In the genomic region with DNA sequence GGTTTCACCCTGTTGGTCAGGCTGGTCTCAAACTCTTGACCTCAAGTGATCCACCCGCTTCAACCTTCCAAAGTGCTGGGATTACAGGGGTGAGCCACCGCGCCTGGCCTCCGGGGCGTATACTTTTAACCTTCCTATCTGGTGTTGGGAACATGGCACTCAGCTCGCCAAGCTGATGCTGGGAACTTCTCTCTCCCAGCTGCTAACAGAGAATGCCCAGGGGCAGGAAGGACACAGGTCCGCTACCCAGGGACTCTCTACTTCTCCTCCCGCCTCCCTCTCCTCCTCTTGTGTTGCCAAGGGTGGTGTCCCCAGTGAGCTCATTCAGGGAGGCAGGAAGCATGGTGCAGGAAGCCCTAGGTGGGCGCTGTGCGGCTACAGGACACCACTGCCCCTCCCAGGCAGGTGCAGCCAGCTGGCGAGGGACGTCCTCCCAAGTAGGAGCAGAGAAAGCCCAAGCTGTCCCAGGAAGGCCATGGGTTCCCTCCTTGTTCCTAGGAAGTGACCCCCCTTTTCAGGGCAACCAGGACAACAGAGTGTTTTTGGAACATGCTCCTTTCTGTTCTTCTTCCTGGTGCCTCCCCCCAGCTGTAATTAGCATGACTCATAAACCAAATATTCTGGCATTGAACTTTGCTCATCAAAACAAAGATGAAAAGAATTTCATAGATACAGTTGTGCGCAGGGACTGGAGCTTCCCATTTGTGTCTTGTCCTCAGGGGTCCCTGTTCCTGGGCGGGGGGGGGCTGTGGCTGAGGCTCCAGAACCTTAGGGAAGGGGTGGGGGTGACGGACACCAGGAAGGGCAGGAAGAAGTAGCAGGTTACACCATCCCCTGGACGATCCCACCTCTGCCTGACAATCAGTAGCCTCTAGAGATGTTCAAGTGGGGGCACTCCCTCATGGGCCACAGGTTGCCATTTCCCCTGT, we compare ENCODE assay signal across 9 cellular contexts. TPM values are rescaled to one million over a fixed set of nuclear protein-coding genes. Genes with fewer than 3 reads are reported as not detected.
DNase-seq lines count a peak whose midpoint lies in the region; ATAC-seq and TF ChIP-seq lines count a peak whose summit lies in the region.
"Had no signal": no experiment of that assay in that cellular context is flagged by ENCODE, and none has a peak within 500 bp of the region (broad histone marks: within the 10 kb centered on the region; RNA-seq: fewer than 3 reads in every experiment).

No MANE protein-coding gene starts in this region.

- H3K4me3 ChIP-seq in spleen (peak overlapping the region; percentile 9 to 79 (median 40)), MM.1S (ENCODE audit: low read length) (no peak overlapping the region)

- peak overlapping the region in 7 of 8 donors; percentile 69 to 87 (median 79) for H3K27ac ChIP-seq in spleen
- H3K27ac ChIP-seq in MM.1S (ENCODE audit: low read length): no peak overlapping the region

- no peak for ATAC-seq in T-helper 17 cell
- ATAC-seq in HG03108 (IDR thresholded peaks at IDR 0.05; ENCODE audit: unreplicated experiment): no peak
- ATAC-seq in HG03159 (IDR thresholded peaks at IDR 0.05; ENCODE audit: unreplicated experiment): no peak

- H3K36me3 Mint-ChIP-seq in T-helper 17 cell (ENCODE audit: low read depth): peaks cover 3% of the 10 kb centered on the region

- H2AFZ ChIP-seq in MM.1S (ENCODE audit: low read length): no peak overlapping the region

- no peaks in the 10 kb centered on the region for H3K79me2 ChIP-seq in MM.1S (ENCODE audit: low read length)

- H3K9me2 ChIP-seq in MM.1S (replicated peaks; ENCODE audit: insufficient read depth, low read length): no peaks in the 10 kb centered on the region

- H3K4me3 Mint-ChIP-seq in T-helper 17 cell: peak overlapping the region; percentile 41

- 54 to 78% (median 67%) methylated on average over 14 to 16 of the region's 16 CpGs for WGBS in spleen, 5 donors

- H3K27me3 Mint-ChIP-seq in T-helper 17 cell: peaks cover 43% of the 10 kb centered on the region

- no peaks in the 10 kb centered on the region for H4K20me1 ChIP-seq in MM.1S (ENCODE audit: insufficient read depth, low read length)

- no peak overlapping the region for H3K9ac ChIP-seq in MM.1S (ENCODE audit: low read length)

- peak; percentile 75 for DNase-seq in H4 (ENCODE audit: low spot score)
- DNase-seq in T-helper 17 cell: no peak
- peak; percentile 77 for DNase-seq in cardiac septum (ENCODE audit: low spot score)
- DNase-seq in spleen: peak; percentile 76
- no peak for DNase-seq in MM.1S
- no peak for DNase-seq in NCI-H1694 treated with DMSO at 0.1 percent for 48 hours (lab: John Stamatoyannopoulos, UW)
- DNase-seq: NCI-H1694 had no signal

- no peaks in the 10 kb centered on the region for H3F3A ChIP-seq in MM.1S (ENCODE audit: insufficient read depth, low read length)

- intact Hi-C loops in cardiac septum (cut with DNase I): no loop called here
- intact Hi-C loops in spleen (cut with DNase I; ENCODE audit: low total_unique reads): no loop called here

- no peak for TF ChIP-seq CTCF in spleen (IDR thresholded peaks at IDR 0.05 in 8 of 11, conservative IDR thresholded peaks at IDR 0.05 in 3 of 11)
- TF ChIP-seq CTCF in MM.1S (IDR thresholded peaks at IDR 0.05; ENCODE audit: low read length): no peak

- peaks cover 0 to 89% (median 20%) of the 10 kb centered on the region in 7 donors for H3K27me3 ChIP-seq in spleen (replicated peaks in 1 of 7)
- peaks cover 97% of the 10 kb centered on the region for H3K27me3 ChIP-seq in MM.1S (replicated peaks; ENCODE audit: insufficient read depth, low read length)

- H3K4me1 ChIP-seq in spleen (peaks cover 0 to 70% (median 40%) of the 10 kb centered on the region in 6 donors), MM.1S (ENCODE audit: low read length) (no peaks in the 10 kb centered on the region)

- no peak overlapping the region for H3K4me2 ChIP-seq in MM.1S (ENCODE audit: low read depth, low read length)

- H3K36me3 ChIP-seq in spleen (no peaks in the 10 kb centered on the region), MM.1S (replicated peaks; ENCODE audit: insufficient read depth, low read length) (no peaks in the 10 kb centered on the region)

- H3K27ac Mint-ChIP-seq in T-helper 17 cell: no peak overlapping the region

- TF ChIP-seq POLR2A in spleen (IDR thresholded peaks at IDR 0.05): peak in 2 of 3 donors; percentile 22 to 38

- H3K4me1 Mint-ChIP-seq in T-helper 17 cell: peaks cover 8% of the 10 kb centered on the region

- no peaks in the 10 kb centered on the region for H3K9me3 ChIP-seq in T-helper 17 cell (ENCODE audit: control insufficient read depth, low read length, poor library complexity, severe bottlenecking)
- no peaks in the 10 kb centered on the region for H3K9me3 ChIP-seq in spleen
- H3K9me3 ChIP-seq in MM.1S (replicated peaks; ENCODE audit: insufficient read depth, low read length): no peaks in the 10 kb centered on the region

RNA-seq across cellular contexts. Expression of gene C1QTNF1, which starts 2.6 kb away (rescaled TPM):
- total RNA-seq in H4 (2014; rRNA removed; shearing (Covaris generic)): 0.56 and 2.6 TPM in 2 replicates
- under 1 TPM in 1 of 2 donors, not detected in 1; 0.13 TPM for total RNA-seq in T-helper 17 cell
- 92.9 TPM for total RNA-seq in cardiac septum
- 100 to 1,000 TPM in 1 of 7 donors, 10 to 100 TPM in 6; 26.5 to 101 (median 69.9) TPM for total RNA-seq in spleen
- polyA plus RNA-seq in spleen: 10 to 100 TPM; 14.7 to 29.1 (median 25.3) TPM

RNA-seq across cellular contexts. Expression of gene CANT1, which starts 17.0 kb away (rescaled TPM):
- 56.9 and 59.0 TPM in 2 replicates for total RNA-seq in H4 (2014; rRNA removed; shearing (Covaris generic))
- total RNA-seq in T-helper 17 cell (10 to 100 TPM; 47.8 to 50.2 TPM), cardiac septum (25.2 TPM), spleen (10 to 100 TPM; 48.1 to 76.6 (median 61.2) TPM)
- 10 to 100 TPM; 11.2 to 22.1 (median 12.3) TPM for polyA plus RNA-seq in spleen

RNA-seq across cellular contexts. Expression of gene LGALS3BP, which starts 46.9 kb away (rescaled TPM):
- 742 and 897 TPM in 2 replicates for total RNA-seq in H4 (2014; rRNA removed; shearing (Covaris generic))
- total RNA-seq in T-helper 17 cell (10 to 100 TPM; 31.7 to 45.2 TPM), cardiac septum (312 TPM), spleen (100 to 1,000 TPM in 5 of 7 donors, 10 to 100 TPM in 2; 85.7 to 188 (median 108) TPM)
- polyA plus RNA-seq in spleen: 10 to 100 TPM; 33.6 to 58.7 (median 38.3) TPM

RNA-seq across cellular contexts. Expression of gene ENGASE, which starts 48.0 kb away (rescaled TPM):
- 4.3 and 6.9 TPM in 2 replicates for total RNA-seq in H4 (2014; rRNA removed; shearing (Covaris generic))
- 10 to 100 TPM; 56.2 to 60.1 TPM for total RNA-seq in T-helper 17 cell
- 39.4 TPM for total RNA-seq in cardiac septum
- total RNA-seq in spleen: 100 to 1,000 TPM in 3 of 7 donors, 10 to 100 TPM in 4; 54.7 to 148 (median 99.4) TPM
- polyA plus RNA-seq in spleen: 100 to 1,000 TPM in 1 of 3 donors, 10 to 100 TPM in 2; 25.0 to 101 (median 43.6) TPM

Comparison
In these comparisons a context has a peak if more than half of its experiments do, and no peak if none do; other contexts are left out.
1. DNase-seq: peak in H4 (single experiment), cardiac septum (single experiment) and spleen (single experiment); none in T-helper 17 cell (0 of 3), MM.1S (single experiment) and NCI-H1694 treated with DMSO at 0.1 percent for 48 hours (single experiment).